Comparison of ENCODE assay signal across 1 cellular context in genomic region chr10:92327445-92328433, GRCh38.
TF ChIP-seq lines count a peak whose summit lies in the region.

No MANE protein-coding gene starts in this region.

TF ChIP-seq in HepG2, 621 proteins besides CTCF, POLR2A, EP300 and RAD21 (continues in another document):
- TF ChIP-seq ZNF784 (CRISPR knock-in tag; IDR thresholded peaks at IDR 0.05; ENCODE audit: borderline replicate concordance) (no peak), ZNF235 (CRISPR knock-in tag; IDR thresholded peaks at IDR 0.05; ENCODE audit: borderline replicate concordance) (no peak), RERE (CRISPR knock-in tag; IDR thresholded peaks at IDR 0.05; ENCODE audit: low read depth) (no peak), PATZ1 (CRISPR knock-in tag; IDR thresholded peaks at IDR 0.05) (no peak), AFF4 (CRISPR knock-in tag; IDR thresholded peaks at IDR 0.05) (no peak), ZBTB7B (CRISPR knock-in tag; IDR thresholded peaks at IDR 0.05) (no peak), PRDM4 (CRISPR knock-in tag; IDR thresholded peaks at IDR 0.05; ENCODE audit: borderline replicate concordance) (no peak), ZNF230 (CRISPR knock-in tag; IDR thresholded peaks at IDR 0.05) (no peak), ZSCAN5A (CRISPR knock-in tag; IDR thresholded peaks at IDR 0.05; ENCODE audit: borderline replicate concordance) (no peak), THYN1 (CRISPR knock-in tag; IDR thresholded peaks at IDR 0.05; ENCODE audit: borderline replicate concordance, low read depth) (no peak), EZH2 (conservative IDR thresholded peaks at IDR 0.05; ENCODE audit: low read depth, low read length) (no peak), BHLHE40 (IDR thresholded peaks at IDR 0.05; ENCODE audit: low read length) (no peak), CCAR2 (optimal IDR thresholded peaks at IDR 0.05; ENCODE audit: low read depth, low read length) (no peak), RFXANK (CRISPR knock-in tag; IDR thresholded peaks at IDR 0.05) (no peak), ZNF678 (CRISPR knock-in tag; IDR thresholded peaks at IDR 0.05) (no peak), MEF2D (CRISPR knock-in tag; IDR thresholded peaks at IDR 0.05) (no peak), GZF1 (CRISPR knock-in tag; IDR thresholded peaks at IDR 0.05) (no peak), ZNF792 (CRISPR knock-in tag; IDR thresholded peaks at IDR 0.05) (no peak), HNF4A (CRISPR knock-in tag; IDR thresholded peaks at IDR 0.05) (peak; percentile 54), IKZF1 (IDR thresholded peaks at IDR 0.05) (no peak), NR3C1 (CRISPR knock-in tag; IDR thresholded peaks at IDR 0.05) (no peak), ZSCAN12 (CRISPR knock-in tag; IDR thresholded peaks at IDR 0.05) (no peak), HOXA7 (CRISPR knock-in tag; IDR thresholded peaks at IDR 0.05) (no peak), KDM1A (CRISPR knock-in tag; IDR thresholded peaks at IDR 0.05) (no peak), GABPA (IDR thresholded peaks at IDR 0.05; ENCODE audit: low read depth, low read length) (no peak), GABPA (CRISPR knock-in tag; IDR thresholded peaks at IDR 0.05; ENCODE audit: low read depth) (no peak), LCORL (IDR thresholded peaks at IDR 0.05) (no peak), LCORL (CRISPR knock-in tag; IDR thresholded peaks at IDR 0.05) (no peak), ZNF766 (CRISPR knock-in tag; IDR thresholded peaks at IDR 0.05; ENCODE audit: borderline replicate concordance) (no peak), TBX3 (IDR thresholded peaks at IDR 0.05; ENCODE audit: borderline replicate concordance) (peak; percentile 53; the same call in 1 of the 2 replicates), WIZ (CRISPR knock-in tag; IDR thresholded peaks at IDR 0.05) (no peak), ZNF720 (CRISPR knock-in tag; IDR thresholded peaks at IDR 0.05) (no peak), ZNF383 (CRISPR knock-in tag; IDR thresholded peaks at IDR 0.05; ENCODE audit: borderline replicate concordance) (no peak), NCOR1 (IDR thresholded peaks at IDR 0.05; ENCODE audit: borderline replicate concordance, low read length) (0 out of 2 replicates have a peak, but pooled peaks have one; percentile 37), ARID4A (CRISPR knock-in tag; IDR thresholded peaks at IDR 0.05; ENCODE audit: borderline replicate concordance) (no peak), KAT8 (CRISPR knock-in tag; IDR thresholded peaks at IDR 0.05) (no peak), ARID3A (IDR thresholded peaks at IDR 0.05; ENCODE audit: low read depth, low read length) (peak; percentile 87), MTA1 (CRISPR knock-in tag; IDR thresholded peaks at IDR 0.05; ENCODE audit: borderline replicate concordance) (no peak), NR2F1 (CRISPR knock-in tag; IDR thresholded peaks at IDR 0.05) (no peak), ZMAT3 (CRISPR knock-in tag; conservative IDR thresholded peaks at IDR 0.05) (no peak), EHMT2 (IDR thresholded peaks at IDR 0.05; ENCODE audit: borderline replicate concordance, low read depth, low read length) (no peak)
